Comparison of ENCODE assay signal across 8 cellular contexts in genomic region chr10:3653303-3653702, GRCh38.
DNase-seq lines count a peak whose midpoint lies in the region; ATAC-seq and TF ChIP-seq lines count a peak whose summit lies in the region.
"Not testable (repeated sequence)": the region's sequence is repeated elsewhere in the genome, so short reads cannot be mapped to it uniquely, and the experiment has no call there.

No MANE protein-coding gene starts in this region.

- not testable (repeated sequence) for H2AK9ac ChIP-seq in IMR-90 (replicated peaks; ENCODE audit: low read depth, low read length, poor library complexity)

- not testable (repeated sequence) for H3K18ac ChIP-seq in IMR-90 (ENCODE audit: low read depth, low read length)

- H3K4me2 ChIP-seq in IMR-90 (ENCODE audit: low read depth, low read length), result not testable (repeated sequence)
- peak overlapping the region; percentile 48 for H3K4me2 ChIP-seq in mammary epithelial cell (ENCODE audit: insufficient read depth, low read depth, low read length)
- peak overlapping the region; percentile 68 for H3K4me2 ChIP-seq in parathyroid adenoma (ENCODE audit: low read length)

- H3K27me3 ChIP-seq in BE2C; IMR-90 (ENCODE audit: control insufficient read depth, insufficient read depth, low read length); mammary epithelial cell (ENCODE audit: insufficient read depth, low read length); heart right ventricle; parathyroid adenoma (ENCODE audit: control insufficient read depth, insufficient read depth, low read length); subcutaneous abdominal adipose tissue (ENCODE audit: control insufficient read depth in 5 of 5, insufficient read depth in 4 of 5, low read length in 5 of 5): not testable (repeated sequence)

- H3K27me3 Mint-ChIP-seq in T-helper 2 cell treated with Interferon-gamma antibody and Interleukin-4, amounts not matched to agents 5 μg/mL and 100 μg/mL, for 36 hours (ENCODE audit: low read depth), result peaks cover 42% of the 10 kb centered on the region
- H3K27me3 Mint-ChIP-seq in activated T-helper 1 cell treated with anti-CD3 and anti-CD28 coated beads, Interleukin-12 subunit alpha, Interleukin-12 subunit beta, Interleukin-2, Interleukin-4 antibody, amounts not matched to agents 30 ng/mL and 10 ng/mL and 1 ng/mL, durations not matched to agents 14 hours and 24 hours and 36 hours (ENCODE audit: insufficient read depth), result peaks cover 23% of the 10 kb centered on the region

- TF ChIP-seq POLR2A in IMR-90 (IDR thresholded peaks at IDR 0.05; ENCODE audit: low read depth, low read length), result not testable (repeated sequence)

- not testable (repeated sequence) for H3K23ac ChIP-seq in IMR-90 (ENCODE audit: low read depth, low read length)

- not testable (repeated sequence) for H3K4ac ChIP-seq in IMR-90 (ENCODE audit: low read depth, low read length)

- H3K36me3 ChIP-seq in BE2C; IMR-90 (ENCODE audit: control insufficient read depth, insufficient read depth, low read length); mammary epithelial cell (ENCODE audit: insufficient read depth, low read length); heart right ventricle; parathyroid adenoma (ENCODE audit: control insufficient read depth, insufficient read depth, low read length); subcutaneous abdominal adipose tissue (ENCODE audit: control insufficient read depth in 5 of 5, insufficient read depth in 5 of 5, low read length in 5 of 5): not testable (repeated sequence)

- H2AFZ ChIP-seq in IMR-90 (replicated peaks; ENCODE audit: low read length, poor library complexity), result not testable (repeated sequence)
- peak overlapping the region; percentile 65 for H2AFZ ChIP-seq in mammary epithelial cell (ENCODE audit: low read depth, low read length)
- H2AFZ ChIP-seq in parathyroid adenoma, result peak overlapping the region; percentile 9

- not testable (repeated sequence) for H3K79me1 ChIP-seq in IMR-90 (ENCODE audit: low read depth in 1 of 2, low read length in 2 of 2)

- dilution Hi-C loops in IMR-90 (cut with HindIII; ENCODE audit: low sequenced_read_pairs, unreplicated experiment); mammary epithelial cell (cut with HindIII; ENCODE audit: low sequenced_read_pairs): not testable (repeated sequence)

- H3K9me3 ChIP-seq in BE2C; IMR-90 (ENCODE audit: control insufficient read depth, insufficient read depth, low read length); mammary epithelial cell (replicated peaks; ENCODE audit: insufficient read depth, low read length); heart right ventricle; parathyroid adenoma (ENCODE audit: control insufficient read depth, low read length); subcutaneous abdominal adipose tissue (ENCODE audit: control insufficient read depth in 5 of 5, low read length in 5 of 5): not testable (repeated sequence)

- not testable (repeated sequence) for H3K27ac Mint-ChIP-seq in T-helper 2 cell treated with Interferon-gamma antibody and Interleukin-4, amounts not matched to agents 5 μg/mL and 100 μg/mL, for 36 hours
- H3K27ac Mint-ChIP-seq in activated T-helper 1 cell treated with anti-CD3 and anti-CD28 coated beads, Interleukin-12 subunit alpha, Interleukin-12 subunit beta, Interleukin-2, Interleukin-4 antibody, amounts not matched to agents 30 ng/mL and 10 ng/mL and 1 ng/mL, durations not matched to agents 14 hours and 24 hours and 36 hours, result peak overlapping the region; percentile 35

- not testable (repeated sequence) for H2BK5ac ChIP-seq in IMR-90 (ENCODE audit: low read depth, low read length, poor library complexity, severe bottlenecking)

- BruUV-seq in IMR-90 (replicated peaks; lab: Mats Ljungman, UMichigan); mammary epithelial cell (replicated peaks; lab: Mats Ljungman, UMichigan): not testable (repeated sequence)

- intact Hi-C loops in IMR-90 (cut with micrococcal nuclease); activated T-helper 1 cell treated with anti-CD3 and anti-CD28 coated beads, Interleukin-12 subunit alpha, Interleukin-12 subunit beta, Interleukin-2, Interleukin-4 antibody, amounts not matched to agents 30 ng/mL and 10 ng/mL and 1 ng/mL, durations not matched to agents 14 hours and 24 hours and 36 hours (cut with micrococcal nuclease); mammary epithelial cell (cut with micrococcal nuclease); heart right ventricle (cut with DNase I): not testable (repeated sequence)

- not testable (repeated sequence) for H2BK20ac ChIP-seq in IMR-90 (ENCODE audit: low read depth, low read length)

- H2BK120ac ChIP-seq in IMR-90 (ENCODE audit: low read depth, low read length), result not testable (repeated sequence)

- peaks cover 21% of the 10 kb centered on the region for H3K4me1 Mint-ChIP-seq in T-helper 2 cell treated with Interferon-gamma antibody and Interleukin-4, amounts not matched to agents 5 μg/mL and 100 μg/mL, for 36 hours (ENCODE audit: low read depth)
- peaks cover 30% of the 10 kb centered on the region for H3K4me1 Mint-ChIP-seq in activated T-helper 1 cell treated with anti-CD3 and anti-CD28 coated beads, Interleukin-12 subunit alpha, Interleukin-12 subunit beta, Interleukin-2, Interleukin-4 antibody, amounts not matched to agents 30 ng/mL and 10 ng/mL and 1 ng/mL, durations not matched to agents 14 hours and 24 hours and 36 hours (ENCODE audit: low read depth)

- H3K36me3 Mint-ChIP-seq in T-helper 2 cell treated with Interferon-gamma antibody and Interleukin-4, amounts not matched to agents 5 μg/mL and 100 μg/mL, for 36 hours (ENCODE audit: low read depth); activated T-helper 1 cell treated with anti-CD3 and anti-CD28 coated beads, Interleukin-12 subunit alpha, Interleukin-12 subunit beta, Interleukin-2, Interleukin-4 antibody, amounts not matched to agents 30 ng/mL and 10 ng/mL and 1 ng/mL, durations not matched to agents 14 hours and 24 hours and 36 hours (ENCODE audit: low read depth): not testable (repeated sequence)

- no CpG with 5 or more reads among the region's 2 CpGs for WGBS in IMR-90 (ENCODE audit: extremely low coverage in 2 of 2, insufficient read length in 1 of 2), 2 experiments
- WGBS in mammary epithelial cell (ENCODE audit: low coverage, missing lambda C conversion rate), result 73% methylated on average over 2 of the region's 2 CpGs
- WGBS in heart right ventricle, 2 donors, result 81 to 98% methylated on average over 2 of the region's 2 CpGs

- not testable (repeated sequence) for TF ChIP-seq CTCF in BE2C (IDR thresholded peaks at IDR 0.05; ENCODE audit: low read depth, low read length); IMR-90 (conservative IDR thresholded peaks at IDR 0.05; ENCODE audit: low read depth, low read length); mammary epithelial cell (conservative IDR thresholded peaks at IDR 0.05 in 1 of 2, IDR thresholded peaks at IDR 0.05 in 1 of 2; ENCODE audit: extremely low read depth in 1 of 2, insufficient read depth in 1 of 2, low read depth in 1 of 2, low read length in 2 of 2); heart right ventricle (IDR thresholded peaks at IDR 0.05); parathyroid adenoma (IDR thresholded peaks at IDR 0.05)

- not testable (repeated sequence) for ATAC-seq in IMR-90 (ENCODE audit: low read depth); heart right ventricle

- H3K79me2 ChIP-seq in mammary epithelial cell (ENCODE audit: insufficient read depth, low read length); parathyroid adenoma: not testable (repeated sequence)

- not testable (repeated sequence) for H2BK15ac ChIP-seq in IMR-90 (ENCODE audit: low read depth, low read length)

- not testable (repeated sequence) for H3K27ac ChIP-seq in IMR-90 (ENCODE audit: insufficient read depth, low read length); mammary epithelial cell (ENCODE audit: insufficient read depth, low read depth, low read length); heart right ventricle; parathyroid adenoma; subcutaneous abdominal adipose tissue (ENCODE audit: low read depth, low read length)

- CTCF ChIA-PET in IMR-90 (lab: Yijun Ruan, JAX); mammary epithelial cell (lab: Charles Lee; ENCODE audit: low non-redundant PET): not testable (repeated sequence)

- H4K8ac ChIP-seq in IMR-90 (ENCODE audit: low read depth in 2 of 2, low read length in 2 of 2), result not testable (repeated sequence)

- H3K14ac ChIP-seq in IMR-90 (replicated peaks; ENCODE audit: low read depth, low read length), result not testable (repeated sequence)

- H4K91ac ChIP-seq in IMR-90 (ENCODE audit: insufficient read depth, low read depth, low read length), result not testable (repeated sequence)

- not testable (repeated sequence) for H4K20me1 ChIP-seq in IMR-90 (ENCODE audit: insufficient read depth, low read length); mammary epithelial cell (ENCODE audit: insufficient read depth, low read length)

- not testable (repeated sequence) for H4K5ac ChIP-seq in IMR-90 (ENCODE audit: low read depth, low read length)

- POLR2A ChIA-PET in IMR-90 (lab: Charles Lee; ENCODE audit: unreplicated experiment), result not testable (repeated sequence)

- not testable (repeated sequence) for H2AK5ac ChIP-seq in IMR-90 (ENCODE audit: low read depth, low read length)

- H3K56ac ChIP-seq in IMR-90 (ENCODE audit: extremely low read depth, insufficient read depth, low read length), result not testable (repeated sequence)

- not testable (repeated sequence) for H3K4me1 ChIP-seq in BE2C; IMR-90 (ENCODE audit: control insufficient read depth, insufficient read depth, low read length); mammary epithelial cell (ENCODE audit: insufficient read depth, low read length); heart right ventricle; parathyroid adenoma; subcutaneous abdominal adipose tissue (ENCODE audit: control insufficient read depth in 5 of 5, insufficient read depth in 5 of 5, low read length in 5 of 5)

- H3K9ac ChIP-seq in IMR-90 (ENCODE audit: low read depth, low read length); mammary epithelial cell (ENCODE audit: insufficient read depth, low read length); parathyroid adenoma; subcutaneous abdominal adipose tissue (ENCODE audit: low read length in 5 of 5): not testable (repeated sequence)

- in situ Hi-C loops in IMR-90 (cut with MboI; ENCODE audit: low sequenced_read_pairs); mammary epithelial cell (cut with MboI; ENCODE audit: low sequenced_read_pairs in 2 of 2): not testable (repeated sequence)

- H3K4me3 Mint-ChIP-seq in T-helper 2 cell treated with Interferon-gamma antibody and Interleukin-4, amounts not matched to agents 5 μg/mL and 100 μg/mL, for 36 hours, result peak overlapping the region; percentile 77
- H3K4me3 Mint-ChIP-seq in activated T-helper 1 cell treated with anti-CD3 and anti-CD28 coated beads, Interleukin-12 subunit alpha, Interleukin-12 subunit beta, Interleukin-2, Interleukin-4 antibody, amounts not matched to agents 30 ng/mL and 10 ng/mL and 1 ng/mL, durations not matched to agents 14 hours and 24 hours and 36 hours, result peak overlapping the region; percentile 62

- DNase-seq in BE2C; IMR-90; T-helper 2 cell treated with Interferon-gamma antibody and Interleukin-4, amounts not matched to agents 5 μg/mL and 100 μg/mL, for 36 hours (ENCODE audit: low spot score); activated T-helper 1 cell treated with anti-CD3 and anti-CD28 coated beads, Interleukin-12 subunit alpha, Interleukin-12 subunit beta, Interleukin-2, Interleukin-4 antibody, amounts not matched to agents 30 ng/mL and 10 ng/mL and 1 ng/mL, durations not matched to agents 14 hours and 24 hours and 36 hours (ENCODE audit: low spot score); mammary epithelial cell; heart right ventricle: not testable (repeated sequence)

- H3K9me1 ChIP-seq in IMR-90 (ENCODE audit: insufficient read depth, low read length), result not testable (repeated sequence)

- not testable (repeated sequence) for TF ChIP-seq RAD21 in IMR-90 (IDR thresholded peaks at IDR 0.05; ENCODE audit: low read length)

- not testable (repeated sequence) for H3K9me3 Mint-ChIP-seq in T-helper 2 cell treated with Interferon-gamma antibody and Interleukin-4, amounts not matched to agents 5 μg/mL and 100 μg/mL, for 36 hours; activated T-helper 1 cell treated with anti-CD3 and anti-CD28 coated beads, Interleukin-12 subunit alpha, Interleukin-12 subunit beta, Interleukin-2, Interleukin-4 antibody, amounts not matched to agents 30 ng/mL and 10 ng/mL and 1 ng/mL, durations not matched to agents 14 hours and 24 hours and 36 hours

- H3K4me3 ChIP-seq in BE2C (ENCODE audit: low read depth, low read length) (peak overlapping the region; percentile 26), IMR-90 (ENCODE audit: insufficient read depth, low read depth, low read length) (peak overlapping the region; percentile 20; the same call in 1 of the 2 replicates), heart right ventricle (peak overlapping the region in 7 of 10 donors; percentile 3 to 41 (median 16)), parathyroid adenoma (ENCODE audit: low read depth, low read length) (peak overlapping the region; percentile 52), subcutaneous abdominal adipose tissue (ENCODE audit: low read depth in 1 of 5, low read length in 5 of 5) (peak overlapping the region in 4 of 5 donors; percentile 30 to 59 (median 36))
- not testable (repeated sequence) for H3K4me3 ChIP-seq in mammary epithelial cell (replicated peaks in 1 of 3; ENCODE audit: insufficient read depth in 1 of 3, low read depth in 2 of 3, low read length in 3 of 3)
